ENCODE assay signal across 8 cellular contexts in genomic region chrX:150897371-150898319, GRCh38. TPM values are rescaled to one million over a fixed set of nuclear protein-coding genes. Genes with fewer than 3 reads are reported as not detected.
DNase-seq lines count a peak whose midpoint lies in the region; ATAC-seq and TF ChIP-seq lines count a peak whose summit lies in the region.

No MANE protein-coding gene starts in this region.

- H3K4me1 ChIP-seq in CD4-positive, CD25-positive, alpha-beta regulatory T cell (ENCODE audit: control insufficient read depth, insufficient read depth, low read length, poor library complexity, severe bottlenecking) = peaks cover 11% of the 10 kb centered on the region
- H3K4me1 ChIP-seq in PC-9 (replicated peaks; ENCODE audit: insufficient read depth) = peaks cover 7% of the 10 kb centered on the region
- H3K4me1 ChIP-seq in heart left ventricle = peaks cover 0 to 12% (median 0%) of the 10 kb centered on the region in 12 donors

- peak overlapping the region in 2 of 3 donors; percentile 67 to 75 for H3K27ac Mint-ChIP-seq in CD4-positive, CD25-positive, alpha-beta regulatory T cell
- H3K27ac Mint-ChIP-seq in HFFc6 = peak overlapping the region; percentile 56
- peak overlapping the region; percentile 44 to 49 for H3K27ac Mint-ChIP-seq in activated naive CD4-positive, alpha-beta T cell treated with anti-CD3 and anti-CD28 coated beads, Interleukin-2, amount 50 U/mL, for 72 hours

- H3K27ac ChIP-seq in CD4-positive, CD25-positive, alpha-beta regulatory T cell (ENCODE audit: insufficient read depth, low read length, poor library complexity, severe bottlenecking) = peak overlapping the region; percentile 57
- H3K27ac ChIP-seq in PC-9 (no peak overlapping the region), heart left ventricle (peak overlapping the region; percentile 32 to 82 (median 74))

- no peaks in the 10 kb centered on the region for H3K9me2 ChIP-seq in PC-9 (ENCODE audit: insufficient read depth)

- TF ChIP-seq CTCF in HFFc6 (IDR thresholded peaks at IDR 0.05) = no peak
- no peak for TF ChIP-seq CTCF in PC-9 (conservative IDR thresholded peaks at IDR 0.05)
- TF ChIP-seq CTCF in heart left ventricle (IDR thresholded peaks at IDR 0.05) = no peak

- DNase-seq in CD4-positive, CD25-positive, alpha-beta regulatory T cell = peak; percentile 19 to 73 (median 32)
- peak; percentile 18 for DNase-seq in HFFc6
- DNase-seq in PC-9 = peak in 1 of 2 experiments; percentile 19
- peak in 1 of 2 donors; percentile 35 for DNase-seq in activated naive CD4-positive, alpha-beta T cell treated with anti-CD3 and anti-CD28 coated beads, Interleukin-2, amount 50 U/mL, for 72 hours (ENCODE audit: low spot score in 2 of 2)
- no peak for DNase-seq in heart left ventricle
- peak; percentile 51 for DNase-seq in retina
- DNase-seq in middle frontal gyrus (ENCODE audit: extremely low spot score, low spot score) = no peak

- BruUV-seq in PC-9 (replicated peaks; lab: Mats Ljungman, UMichigan) = TSS peak; percentile 34

- peaks cover 18% of the 10 kb centered on the region for H4K20me1 ChIP-seq in PC-9 (ENCODE audit: insufficient read depth)

- POLR2A ChIA-PET in PC-9 (lab: Charles Lee; ENCODE audit: unreplicated experiment) = no interaction called here

- intact Hi-C loops in PC-9 (cut with micrococcal nuclease; ENCODE audit: unreplicated experiment) (loop anchor here (1.0 to 10.0 kb wide), 4 partner anchors 49 to 497 kb away; partner anchors contain the start of genes HMGB3 and VMA21), heart left ventricle (cut with DNase I) (loop anchor here in 1 of 10 donors (5.0 kb wide), 2 partner anchors 125 to 185 kb away; no protein-coding TSS in a partner anchor)

- H3K4me1 Mint-ChIP-seq in CD4-positive, CD25-positive, alpha-beta regulatory T cell = peaks cover 0 to 11% (median 0%) of the 10 kb centered on the region in 4 donors
- peaks cover 11% of the 10 kb centered on the region for H3K4me1 Mint-ChIP-seq in HFFc6 (ENCODE audit: low read depth)

- peak overlapping the region; percentile 99 for H3K4me2 ChIP-seq in PC-9

- H3K4me3 ChIP-seq in CD4-positive, CD25-positive, alpha-beta regulatory T cell (ENCODE audit: low read depth, low read length) = peak overlapping the region; percentile 57
- peak overlapping the region; percentile 83 for H3K4me3 ChIP-seq in PC-9
- peak overlapping the region; percentile 46 to 91 (median 66) for H3K4me3 ChIP-seq in heart left ventricle

- H3K36me3 Mint-ChIP-seq in CD4-positive, CD25-positive, alpha-beta regulatory T cell = no peaks in the 10 kb centered on the region
- H3K36me3 Mint-ChIP-seq in HFFc6 (ENCODE audit: low read depth) = no peaks in the 10 kb centered on the region
- H3K36me3 Mint-ChIP-seq in activated naive CD4-positive, alpha-beta T cell treated with anti-CD3 and anti-CD28 coated beads, Interleukin-2, amount 50 U/mL, for 72 hours = no peaks in the 10 kb centered on the region

- H3K27me3 Mint-ChIP-seq in CD4-positive, CD25-positive, alpha-beta regulatory T cell = no peaks in the 10 kb centered on the region
- H3K27me3 Mint-ChIP-seq in HFFc6 (ENCODE audit: insufficient read depth) = peaks cover 2% of the 10 kb centered on the region; the same call in 1 of the 2 replicates

- H3F3A ChIP-seq in PC-9 (ENCODE audit: insufficient read depth, low read depth) = no peaks in the 10 kb centered on the region

- CTCF ChIA-PET in PC-9 (lab: Charles Lee) = no interaction called here

- ATAC-seq in CD4-positive, CD25-positive, alpha-beta regulatory T cell (ENCODE audit: low read depth in 2 of 2) = no peak
- peak; percentile 5 to 23 for ATAC-seq in activated naive CD4-positive, alpha-beta T cell treated with anti-CD3 and anti-CD28 coated beads, Interleukin-2, amount 50 U/mL, for 72 hours
- no peak for ATAC-seq in heart left ventricle
- no peak for ATAC-seq in GM18505 (IDR thresholded peaks at IDR 0.05; ENCODE audit: unreplicated experiment)

- H3K9me3 Mint-ChIP-seq in CD4-positive, CD25-positive, alpha-beta regulatory T cell = no peaks in the 10 kb centered on the region
- H3K9me3 Mint-ChIP-seq in HFFc6 = no peaks in the 10 kb centered on the region
- H3K9me3 Mint-ChIP-seq in activated naive CD4-positive, alpha-beta T cell treated with anti-CD3 and anti-CD28 coated beads, Interleukin-2, amount 50 U/mL, for 72 hours = no peaks in the 10 kb centered on the region

- peaks cover 14% of the 10 kb centered on the region for H3K79me2 ChIP-seq in PC-9 (ENCODE audit: low read depth)

- 3 to 31% (median 11%) methylated on average over 16 to 23 of the region's 23 CpGs for WGBS in heart left ventricle, 4 donors

- H3K4me3 Mint-ChIP-seq in CD4-positive, CD25-positive, alpha-beta regulatory T cell = peak overlapping the region; percentile 77 to 88 (median 82)
- peak overlapping the region; percentile 89 for H3K4me3 Mint-ChIP-seq in HFFc6

- H3K27me3 ChIP-seq in CD4-positive, CD25-positive, alpha-beta regulatory T cell (ENCODE audit: control insufficient read depth, insufficient read depth, low read length) = no peaks in the 10 kb centered on the region
- H3K27me3 ChIP-seq in PC-9 (ENCODE audit: insufficient read depth, low read depth) = no peaks in the 10 kb centered on the region
- H3K27me3 ChIP-seq in heart left ventricle = no peaks in the 10 kb centered on the region

- TF ChIP-seq POLR2A in heart left ventricle (IDR thresholded peaks at IDR 0.05) (no peak), GM18505 (IDR thresholded peaks at IDR 0.05; ENCODE audit: borderline replicate concordance, extremely low read depth, insufficient read depth, insufficient read length) (no peak)

- H3K36me3 ChIP-seq in CD4-positive, CD25-positive, alpha-beta regulatory T cell (ENCODE audit: control insufficient read depth, insufficient read depth, low read length) = no peaks in the 10 kb centered on the region
- H3K36me3 ChIP-seq in PC-9 (ENCODE audit: low read depth) = no peaks in the 10 kb centered on the region
- H3K36me3 ChIP-seq in heart left ventricle = no peaks in the 10 kb centered on the region

- no peaks in the 10 kb centered on the region for H3K9me3 ChIP-seq in CD4-positive, CD25-positive, alpha-beta regulatory T cell (ENCODE audit: control insufficient read depth in 2 of 2, low read length in 2 of 2)
- no peaks in the 10 kb centered on the region for H3K9me3 ChIP-seq in PC-9 (ENCODE audit: insufficient read depth, low read depth)
- H3K9me3 ChIP-seq in heart left ventricle = no peaks in the 10 kb centered on the region

- H2AFZ ChIP-seq in PC-9 = peak overlapping the region; percentile 93

RNA-seq across cellular contexts. Expression of gene CD99L2, which starts 0.8 kb away (rescaled TPM):
- 14.3 TPM for total RNA-seq in CD4-positive, CD25-positive, alpha-beta regulatory T cell
- 10 to 100 TPM; 14.4 to 18.6 (median 15.1) TPM for polyA plus RNA-seq in CD4-positive, CD25-positive, alpha-beta regulatory T cell
- total RNA-seq in HFFc6 (2021; fragmentation: NEBNext Ultra II Directional; extraction: Animal tissue kit (Norgen Biotek cat#: 25700)) = 10 to 100 TPM; 53.9 to 67.1 (median 56.4) TPM
- 22.5 and 29.6 TPM in 2 replicates for total RNA-seq in PC-9 (2021)
- 1 to 10 TPM; 8.8 to 9.7 TPM for total RNA-seq in activated naive CD4-positive, alpha-beta T cell treated with anti-CD3 and anti-CD28 coated beads, Interleukin-2, amount 50 U/mL, for 72 hours
- 100 to 1,000 TPM in 3 of 9 donors, 10 to 100 TPM in 6; 70.8 to 115 (median 94.6) TPM for total RNA-seq in heart left ventricle
- 10 to 100 TPM; 51.9 to 72.9 TPM for polyA plus RNA-seq in heart left ventricle

Comparison
In these comparisons a context has a peak if more than half of its experiments do, and no peak if none do; other contexts are left out.
1. ATAC-seq: peak in activated naive CD4-positive, alpha-beta T cell treated with anti-CD3 and anti-CD28 coated beads, Interleukin-2, amount 50 U/mL, for 72 hours (2 of 2); none in CD4-positive, CD25-positive, alpha-beta regulatory T cell (0 of 2), heart left ventricle (0 of 4) and GM18505 (single experiment).
2. DNase-seq: peak in CD4-positive, CD25-positive, alpha-beta regulatory T cell (3 of 3), HFFc6 (single experiment) and retina (single experiment); none in heart left ventricle (0 of 5) and middle frontal gyrus (single experiment).
3. Peak in every context shown above with its lines, with median percentiles within 50 percentile points of each other: H3K4me3 ChIP-seq and H3K27ac Mint-ChIP-seq.